Comparison of ENCODE assay signal across 18 cellular contexts in genomic region chr19:2033825-2034159, GRCh38. TPM values are rescaled to one million over a fixed set of nuclear protein-coding genes. Genes with fewer than 3 reads are reported as not detected.
DNase-seq lines count a peak whose midpoint lies in the region; ATAC-seq, FAIRE-seq and TF ChIP-seq lines count a peak whose summit lies in the region.
"Had no signal": no experiment of that assay in that cellular context is flagged by ENCODE, and none has a peak within 500 bp of the region (broad histone marks: within the 10 kb centered on the region; RNA-seq: fewer than 3 reads in every experiment).

No MANE protein-coding gene starts in this region.

- no peak for TF ChIP-seq EP300 in A549 (IDR thresholded peaks at IDR 0.05)

- TF ChIP-seq POLR2A in A549 (IDR thresholded peaks at IDR 0.05; ENCODE audit: low read length): no peak
- TF ChIP-seq POLR2A in spleen (IDR thresholded peaks at IDR 0.05): no peak

- POLR2A ChIA-PET in A549 (lab: Yijun Ruan, JAX): no interaction called here
- POLR2A ChIA-PET in RWPE1 (lab: Yijun Ruan, JAX; ENCODE audit: low non-redundant PET): no interaction called here

- H3K27ac ChIP-seq in A549: peak overlapping the region; percentile 91 to 93; a peak in 4 of 6 replicates
- peak overlapping the region; percentile 99 for H3K27ac ChIP-seq in RWPE1
- peak overlapping the region in 5 of 8 donors; percentile 14 to 92 (median 86) for H3K27ac ChIP-seq in spleen
- H3K27ac ChIP-seq: hepatocyte, SJCRH30 had no signal

- no peak for TF ChIP-seq RAD21 in A549 (conservative IDR thresholded peaks at IDR 0.05 in 1 of 2, IDR thresholded peaks at IDR 0.05 in 1 of 2)

- DNase-seq in A549 (ENCODE audit: low read depth in 1 of 2, low spot score in 1 of 2): no peak
- no peak for DNase-seq in RWPE1 (ENCODE audit: low spot score)
- DNase-seq in islet precursor cell: peak; percentile 41
- DNase-seq in spleen: peak; percentile 77
- no peak for DNase-seq in NCI-H1092 treated with DMSO at 0.1 percent for 48 hours (lab: John Stamatoyannopoulos, UW)
- no peak for DNase-seq in NCI-H524 (lab: John Stamatoyannopoulos, UW)
- DNase-seq in MV-4-11 (lab: John Stamatoyannopoulos, UW): no peak
- DNase-seq: activated CD4-positive, alpha-beta T cell treated with anti-CD3 and anti-CD28 coated beads, Interleukin-2, amount 10 ng/mL, durations not matched to agents 7 days and 5 days; activated naive CD8-positive, alpha-beta T cell treated with anti-CD3 and anti-CD28 coated beads for 36 hours; CD4-positive, CD25-positive, alpha-beta regulatory T cell; naive thymus-derived CD4-positive, alpha-beta T cell; NCI-H748 treated with DMSO at 0.1 percent for 48 hours; SJCRH30; stimulated activated naive CD4-positive, alpha-beta T cell treated with Interleukin-2 at 50 U/mL for 16 hours had no signal

- H3K27me3 ChIP-seq in spleen (replicated peaks in 1 of 7): no peaks in the 10 kb centered on the region
- H3K27me3 ChIP-seq: hepatocyte, pancreas, SJCRH30 had no signal

- TF ChIP-seq CTCF in A549 (IDR thresholded peaks at IDR 0.05): no peak
- no peak for TF ChIP-seq CTCF in RWPE1 (conservative IDR thresholded peaks at IDR 0.05; ENCODE audit: low read depth)
- no peak for TF ChIP-seq CTCF in spleen (IDR thresholded peaks at IDR 0.05 in 8 of 11, conservative IDR thresholded peaks at IDR 0.05 in 3 of 11)

- CTCF ChIA-PET in A549 (lab: Yijun Ruan, JAX) (interaction anchor here (1.2 to 2.7 kb wide), 2 partner anchors 18 to 36 kb away, joined by 4 to 11 read pairs; partner anchors contain the start of gene MKNK2), RWPE1 (lab: Yijun Ruan, JAX) (interaction anchor here (0.8 kb wide), 1 partner anchor 36 kb away, joined by 3 read pairs; no protein-coding TSS in a partner anchor)

- FAIRE-seq in A549 (lab: Jason Lieb, UNC): no peak
- FAIRE-seq: pancreas had no signal

- H3K9me3 ChIP-seq in A549: peaks cover 9% of the 10 kb centered on the region
- peaks cover 4 to 13% (median 9%) of the 10 kb centered on the region in 8 donors for H3K9me3 ChIP-seq in spleen
- H3K9me3 ChIP-seq: pancreas, SJCRH30 had no signal

- intact Hi-C loops in spleen (cut with DNase I; ENCODE audit: low total_unique reads): no loop called here

- H3K36me3 ChIP-seq in spleen: peaks cover 0 to 15% (median 11%) of the 10 kb centered on the region in 6 donors
- H3K36me3 ChIP-seq: SJCRH30 had no signal

- H3K4me3 ChIP-seq in A549 (no peak overlapping the region), spleen (no peak overlapping the region)
- H3K4me3 ChIP-seq: coronary artery, hepatocyte, pancreas, SJCRH30 had no signal

- 78% methylated on average over 4 of the region's 9 CpGs for WGBS in A549 (ENCODE audit: missing lambda C conversion rate)
- 62 to 79% (median 75%) methylated on average over 5 to 9 of the region's 9 CpGs for WGBS in spleen, 5 donors

- no peak overlapping the region for H3K4me2 ChIP-seq in A549
- H3K4me2 ChIP-seq: hepatocyte had no signal

- ATAC-seq in A549 (no peak), GM18907 (IDR thresholded peaks at IDR 0.05; ENCODE audit: unreplicated experiment) (no peak)
- ATAC-seq: naive thymus-derived CD4-positive, alpha-beta T cell; pancreas had no signal

- peaks cover 19% of the 10 kb centered on the region for H3K4me1 ChIP-seq in A549
- H3K4me1 ChIP-seq in spleen: peaks cover 21 to 89% (median 61%) of the 10 kb centered on the region in 6 donors

TF ChIP-seq in A549, 52 proteins besides CTCF, POLR2A, EP300 and RAD21:
- no peak for TF ChIP-seq NR3C1 (IDR thresholded peaks at IDR 0.05)
- no peak for TF ChIP-seq BCL3 (IDR thresholded peaks at IDR 0.05)
- TF ChIP-seq EHF (CRISPR knock-in tag; IDR thresholded peaks at IDR 0.05): no peak
- TF ChIP-seq HMGXB4 (CRISPR knock-in tag; IDR thresholded peaks at IDR 0.05; ENCODE audit: borderline replicate concordance): no peak
- no peak for TF ChIP-seq POLR2AphosphoS2 (conservative IDR thresholded peaks at IDR 0.05; ENCODE audit: low read length)
- no peak for TF ChIP-seq HEYL (CRISPR knock-in tag; IDR thresholded peaks at IDR 0.05)
- no peak for TF ChIP-seq CBX8 (IDR thresholded peaks at IDR 0.05)

RNA-seq across cellular contexts. Expression of gene MKNK2, which starts 17.3 kb away (rescaled TPM):
- polyA plus RNA-seq in A549 (2011; rRNA removed) (56.7 and 58.4 TPM in 2 replicates), A549 (2017; fragmentation: RNase III; extraction: RNeasy Plus Mini Kit Qiagen cat#74134 plus additional on column Dnase treatment) (38.8 to 55.4 TPM (median 48.3 TPM) in 3 replicates), spleen (100 to 1,000 TPM in 1 of 3 donors, 10 to 100 TPM in 2; 88.2 to 154 (median 90.0) TPM)
- 63.4 and 81.9 TPM in 2 replicates for polyA plus RNA-seq in A549 (2012; cell fraction: cytosol; rRNA removed)
- 83.4 and 134 TPM in 2 replicates for polyA plus RNA-seq in A549 (2012; cell fraction: nucleus; rRNA removed)
- 63.9 and 84.8 TPM in 2 replicates for polyA minus RNA-seq in A549 (2011; rRNA and poly(A)+ RNA removed)
- total RNA-seq in spleen: 100 to 1,000 TPM; 212 to 389 (median 265) TPM

RNA-seq across cellular contexts. Expression of gene BTBD2, which starts 18.3 kb away (rescaled TPM):
- polyA plus RNA-seq in A549 (2011; rRNA removed) (16.3 and 19.0 TPM in 2 replicates), A549 (2017; fragmentation: RNase III; extraction: RNeasy Plus Mini Kit Qiagen cat#74134 plus additional on column Dnase treatment) (26.7 to 32.7 TPM (median 29.6 TPM) in 3 replicates), spleen (10 to 100 TPM; 29.1 to 53.0 (median 31.2) TPM)
- 39.6 and 61.5 TPM in 2 replicates for polyA plus RNA-seq in A549 (2012; cell fraction: cytosol; rRNA removed)
- polyA plus RNA-seq in A549 (2012; cell fraction: nucleus; rRNA removed): 66.3 and 81.5 TPM in 2 replicates
- 15.0 and 36.0 TPM in 2 replicates for polyA minus RNA-seq in A549 (2011; rRNA and poly(A)+ RNA removed)
- 10 to 100 TPM; 47.6 to 77.1 (median 65.5) TPM for total RNA-seq in spleen

Comparison
In these comparisons a context has a peak if more than half of its experiments do, and no peak if none do; other contexts are left out.
1. DNase-seq: peak in islet precursor cell (single experiment) and spleen (single experiment); none in A549 (0 of 2), RWPE1 (single experiment), NCI-H1092 treated with DMSO at 0.1 percent for 48 hours (single experiment), NCI-H524 (0 of 2) and MV-4-11 (single experiment).
2. Peak in every context shown above with its lines, with median percentiles within 50 percentile points of each other: H3K27ac ChIP-seq.